In genomic region chrX:153643431-153644351, GRCh38 we compare ENCODE assay signal across 8 cellular contexts. TPM values are rescaled to one million over a fixed set of nuclear protein-coding genes. Genes with fewer than 3 reads are reported as not detected.
DNase-seq lines count a peak whose midpoint lies in the region; ATAC-seq and TF ChIP-seq lines count a peak whose summit lies in the region.

No MANE protein-coding gene starts in this region.

- no peak for TF ChIP-seq POLR2A in breast epithelium (IDR thresholded peaks at IDR 0.05)

- POLR2A ChIA-PET in naive thymus-derived CD8-positive, alpha-beta T cell (lab: Charles Lee) = no interaction called here

- intact Hi-C loops in breast epithelium (cut with DNase I; ENCODE audit: low total_unique reads) = no loop called here

- H3K27ac Mint-ChIP-seq in naive thymus-derived CD8-positive, alpha-beta T cell = no peak overlapping the region

- TF ChIP-seq CTCF in breast epithelium (IDR thresholded peaks at IDR 0.05) = no peak

- peak overlapping the region in 8 of 10 donors; percentile 16 to 71 (median 40) for H3K4me3 Mint-ChIP-seq in naive thymus-derived CD8-positive, alpha-beta T cell

- H3K4me1 ChIP-seq in breast epithelium = no peaks in the 10 kb centered on the region

- in situ Hi-C loops in KBM-7 (cut with MboI; ENCODE audit: low pct_unique_long_range_greater_than_20kb, low sequenced_read_pairs) = no loop called here

- H3K9me3 ChIP-seq in breast epithelium = no peaks in the 10 kb centered on the region

- H3K4me1 Mint-ChIP-seq in naive thymus-derived CD8-positive, alpha-beta T cell = peaks cover 5 to 14% (median 12%) of the 10 kb centered on the region in 4 donors

- peaks cover 0 to 2% (median 0%) of the 10 kb centered on the region in 9 donors for H3K9me3 Mint-ChIP-seq in naive thymus-derived CD8-positive, alpha-beta T cell

- peak; percentile 47 for DNase-seq in COLO829 (ENCODE audit: low spot score)
- peak; percentile 62 for DNase-seq in KBM-7
- DNase-seq in breast epithelium (ENCODE audit: low spot score in 2 of 2) = no peak
- DNase-seq in naive thymus-derived CD8-positive, alpha-beta T cell = peak in 2 of 10 donors; percentile 13 to 31
- no peak for DNase-seq in UCSD-AML1 (lab: John Stamatoyannopoulos, UW; ENCODE audit: unreplicated experiment)
- no peak for DNase-seq in NCI-H187 (lab: John Stamatoyannopoulos, UW)
- DNase-seq in pons (ENCODE audit: low spot score) = no peak
- DNase-seq in DMS79 (lab: John Stamatoyannopoulos, UW) = no peak

- H3K4me3 ChIP-seq in breast epithelium = peak overlapping the region in 2 of 3 donors; percentile 25 to 52

- H3K27me3 Mint-ChIP-seq in naive thymus-derived CD8-positive, alpha-beta T cell = peaks cover 6 to 52% (median 19%) of the 10 kb centered on the region in 5 donors

- peak; percentile 36 to 46 for ATAC-seq in naive thymus-derived CD8-positive, alpha-beta T cell

- H3K27me3 ChIP-seq in breast epithelium = peaks cover 0 to 95% of the 10 kb centered on the region in 2 donors

- peaks cover 0 to 3% (median 0%) of the 10 kb centered on the region in 3 donors for H3K36me3 Mint-ChIP-seq in naive thymus-derived CD8-positive, alpha-beta T cell

- H3K27ac ChIP-seq in breast epithelium = no peak overlapping the region

- no peaks in the 10 kb centered on the region for H3K36me3 ChIP-seq in breast epithelium

RNA-seq across cellular contexts. Expression of gene DUSP9, which starts 3.3 kb away (rescaled TPM):
- total RNA-seq in breast epithelium = under 1 TPM in 2 of 3 donors, not detected in 1; 0.33 to 0.73 TPM
- not detected for total RNA-seq in naive thymus-derived CD8-positive, alpha-beta T cell
- polyA plus RNA-seq in naive thymus-derived CD8-positive, alpha-beta T cell = not detected

RNA-seq across cellular contexts. Expression of gene PNCK, which starts 29.9 kb away (rescaled TPM):
- total RNA-seq in breast epithelium = 1 to 10 TPM in 1 of 3 donors, under 1 TPM in 2; 0.48 to 1.3 (median 0.73) TPM
- not detected for total RNA-seq in naive thymus-derived CD8-positive, alpha-beta T cell
- polyA plus RNA-seq in naive thymus-derived CD8-positive, alpha-beta T cell = not detected

RNA-seq across cellular contexts. Expression of gene SLC6A8, which starts 44.0 kb away (rescaled TPM):
- total RNA-seq in breast epithelium = 10 to 100 TPM in 2 of 3 donors, 1 to 10 TPM in 1; 7.6 to 40.8 (median 18.4) TPM
- total RNA-seq in naive thymus-derived CD8-positive, alpha-beta T cell = under 1 TPM; 0.31 to 0.49 TPM
- under 1 TPM in 2 of 3 donors, not detected in 1; 0.04 to 0.16 TPM for polyA plus RNA-seq in naive thymus-derived CD8-positive, alpha-beta T cell

RNA-seq across cellular contexts. Expression of gene CCNQ, which starts 44.8 kb away (rescaled TPM):
- total RNA-seq in breast epithelium = 10 to 100 TPM; 23.9 to 42.6 (median 39.7) TPM
- total RNA-seq in naive thymus-derived CD8-positive, alpha-beta T cell = 10 to 100 TPM; 25.3 to 27.3 TPM
- polyA plus RNA-seq in naive thymus-derived CD8-positive, alpha-beta T cell = 10 to 100 TPM; 28.7 to 37.6 (median 33.8) TPM

Comparison
In these comparisons a context has a peak if more than half of its experiments do, and no peak if none do; other contexts are left out.
1. DNase-seq: peak in COLO829 (single experiment) and KBM-7 (single experiment); none in breast epithelium (0 of 2), UCSD-AML1 (single experiment), NCI-H187 (0 of 2), pons (single experiment) and DMS79 (single experiment).
2. RNA of gene SLC6A8, which starts 44.0 kb away (total RNA-seq): 7.6 to 40.8 TPM in breast epithelium; 0.31 to 0.49 TPM in naive thymus-derived CD8-positive, alpha-beta T cell; every median in the first group is over 4 times any median in the second.